ENCODE assay signal across 34 cellular contexts in the genomic region with DNA sequence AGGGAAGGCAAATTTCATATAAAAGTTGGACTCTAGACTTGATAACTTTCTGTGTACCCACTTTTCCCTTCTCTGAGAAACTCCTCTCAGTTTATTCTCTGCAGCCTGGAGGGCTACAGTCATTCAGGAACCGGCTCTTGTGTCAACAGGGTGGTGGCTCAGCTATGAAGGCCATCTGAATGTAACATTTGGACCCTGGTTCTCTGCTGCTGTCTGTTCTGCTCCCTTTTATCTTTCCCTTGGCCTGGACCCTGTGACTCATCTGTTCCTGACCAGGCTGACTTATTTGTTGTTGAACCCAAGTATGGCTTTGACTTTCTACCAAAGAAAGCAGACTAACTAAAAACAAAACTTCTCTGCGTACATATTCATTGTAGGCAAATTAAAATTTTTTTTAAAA.
DNase-seq lines count a peak whose midpoint lies in the region; ATAC-seq, FAIRE-seq and TF ChIP-seq lines count a peak whose summit lies in the region.
"Had no signal": no experiment of that assay in that cellular context is flagged by ENCODE, and none has a peak within 500 bp of the region (broad histone marks: within the 10 kb centered on the region; RNA-seq: fewer than 3 reads in every experiment).

No MANE protein-coding gene starts in this region.

- H3K9me3 Mint-ChIP-seq in activated naive CD4-positive, alpha-beta T cell treated with anti-CD3 and anti-CD28 coated beads, Interleukin-2, amount 50 U/mL, for 72 hours = peaks cover 0 to 4% of the 10 kb centered on the region in 2 donors
- H3K9me3 Mint-ChIP-seq: activated B cell treated with CpG ODN at 0.5 μM for 24 hours had no signal

- no peak overlapping the region for H2BK15ac ChIP-seq in neuronal stem cell (ENCODE audit: low read length)

- H3K27me3 ChIP-seq in PC-3 (ENCODE audit: low read length) (no peaks in the 10 kb centered on the region), small intestine (ENCODE audit: control insufficient read depth in 2 of 2, insufficient read depth in 2 of 2, low read length in 2 of 2) (no peaks in the 10 kb centered on the region), neuronal stem cell (ENCODE audit: control insufficient read depth in 3 of 3, insufficient read depth in 3 of 3, low read depth in 1 of 3, low read length in 3 of 3) (no peaks in the 10 kb centered on the region)
- H3K27me3 ChIP-seq: adrenal gland, gastroesophageal sphincter, SJCRH30, thyroid gland, vagina had no signal

- H3F3A ChIP-seq in PC-3 (ENCODE audit: low read length, unreplicated experiment) = peaks cover 14% of the 10 kb centered on the region

- no peak overlapping the region for H2BK5ac ChIP-seq in neuronal stem cell (ENCODE audit: low read length)

- H4K20me1 ChIP-seq in PC-3 (ENCODE audit: low read length) = no peaks in the 10 kb centered on the region

- TF ChIP-seq CTCF in PC-3 (conservative IDR thresholded peaks at IDR 0.05; ENCODE audit: low read depth, low read length) = no peak
- no peak for TF ChIP-seq CTCF in fibroblast of mammary gland (conservative IDR thresholded peaks at IDR 0.05; ENCODE audit: control insufficient read depth, insufficient read depth, low read depth, low read length)

- peaks cover 0 to 7% of the 10 kb centered on the region in 2 donors for H3K36me3 Mint-ChIP-seq in activated naive CD4-positive, alpha-beta T cell treated with anti-CD3 and anti-CD28 coated beads, Interleukin-2, amount 50 U/mL, for 72 hours
- H3K36me3 Mint-ChIP-seq: CD4-positive, CD25-positive, alpha-beta regulatory T cell; mesothelial cell of epicardium had no signal

- H2AFZ ChIP-seq in PC-3 (ENCODE audit: low read length) = no peak overlapping the region
- H2AFZ ChIP-seq in neuronal stem cell (ENCODE audit: low read length) = no peak overlapping the region

- no TSS peak for BruUV-seq in PC-3 (replicated peaks; lab: Mats Ljungman, UMichigan)

- H3K4me2 ChIP-seq in PC-3 (ENCODE audit: low read length) (peak overlapping the region; percentile 17; the same call in 1 of the 2 replicates), neuronal stem cell (ENCODE audit: insufficient read depth, low read length, poor library complexity, severe bottlenecking) (no peak overlapping the region)

- H3K36me3 ChIP-seq in PC-3 (ENCODE audit: low read depth, low read length) (no peaks in the 10 kb centered on the region), small intestine (ENCODE audit: control insufficient read depth in 2 of 2, insufficient read depth in 2 of 2, low read length in 2 of 2) (no peaks in the 10 kb centered on the region), neuronal stem cell (replicated peaks in 1 of 2; ENCODE audit: control insufficient read depth in 2 of 2, insufficient read depth in 2 of 2, low read length in 2 of 2) (no peaks in the 10 kb centered on the region)
- H3K36me3 ChIP-seq: adrenal gland, gastroesophageal sphincter, SJCRH30, thyroid gland, vagina had no signal

- CTCF ChIA-PET in PC-3 (lab: Charles Lee) = interaction anchor here (0.6 kb wide), 1 partner anchor 128 kb away, joined by 3 read pairs; no protein-coding TSS in a partner anchor

- H3K4me3 ChIP-seq in PC-3 (ENCODE audit: low read length) (no peak overlapping the region), fibroblast of mammary gland (ENCODE audit: control insufficient read depth, low read depth, low read length) (no peak overlapping the region), small intestine (ENCODE audit: low read depth in 1 of 2, low read length in 2 of 2) (no peak overlapping the region), neuronal stem cell (ENCODE audit: low read length in 2 of 2) (no peak overlapping the region)
- H3K4me3 ChIP-seq: adrenal gland, gastroesophageal sphincter, SJCRH30, skin epidermis, thyroid gland, vagina had no signal

- H3K4ac ChIP-seq in neuronal stem cell (ENCODE audit: low read length) = no peak overlapping the region

- no peak overlapping the region for H4K8ac ChIP-seq in neuronal stem cell (ENCODE audit: low read depth, low read length)

- H2BK120ac ChIP-seq in neuronal stem cell (ENCODE audit: low read depth, low read length) = no peak overlapping the region

- intact Hi-C loops in PC-3 (cut with micrococcal nuclease) = no loop called here

- H3K79me2 ChIP-seq in PC-3 (ENCODE audit: low read length) = no peaks in the 10 kb centered on the region

- WGBS in small intestine, 3 donors = 52 to 70% (median 56%) methylated on average over 2 of the region's 2 CpGs
- whole genome bisulfite sequencing in neuronal stem cell (ENCODE audit: extremely low coverage in 2 of 2, insufficient read length in 2 of 2, insufficient replicate concordance in 1 of 2), 2 donors = no CpG with 5 or more reads among the region's 2 CpGs

- H3K27ac Mint-ChIP-seq in activated naive CD4-positive, alpha-beta T cell treated with anti-CD3 and anti-CD28 coated beads, Interleukin-2, amount 50 U/mL, for 72 hours = no peak overlapping the region
- H3K27ac Mint-ChIP-seq: activated B cell treated with CpG ODN at 0.5 μM for 24 hours; CD4-positive, CD25-positive, alpha-beta regulatory T cell; mesothelial cell of epicardium had no signal

- H3K18ac ChIP-seq in neuronal stem cell (ENCODE audit: low read length) = no peak overlapping the region

- peaks cover 21% of the 10 kb centered on the region for H3K4me1 ChIP-seq in PC-3 (ENCODE audit: insufficient read depth, low read length)
- no peaks in the 10 kb centered on the region for H3K4me1 ChIP-seq in small intestine (ENCODE audit: control insufficient read depth in 2 of 2, insufficient read depth in 1 of 2, low read depth in 1 of 2, low read length in 1 of 2)
- peaks cover 0 to under 1% of the 10 kb centered on the region in 2 donors for H3K4me1 ChIP-seq in neuronal stem cell (ENCODE audit: control insufficient read depth in 2 of 2, insufficient read depth in 1 of 2, low read depth in 1 of 2, low read length in 2 of 2)
- H3K4me1 ChIP-seq: adrenal gland, gastroesophageal sphincter, SJCRH30, thyroid gland, vagina had no signal

- H3K23ac ChIP-seq in neuronal stem cell (ENCODE audit: low read depth, low read length, poor library complexity) = no peak overlapping the region

- no peak overlapping the region for H2BK12ac ChIP-seq in neuronal stem cell (ENCODE audit: low read length)

- peak overlapping the region; percentile 48 for H3K27ac ChIP-seq in PC-3 (ENCODE audit: low read length)
- no peak overlapping the region for H3K27ac ChIP-seq in small intestine (ENCODE audit: low read depth in 1 of 2, low read length in 1 of 2)
- H3K27ac ChIP-seq in neuronal stem cell (replicated peaks; ENCODE audit: low read length) = no peak overlapping the region
- H3K27ac ChIP-seq: 22Rv1, adrenal gland, gastroesophageal sphincter, SJCRH30, skin epidermis, thyroid gland, vagina had no signal

- POLR2A ChIA-PET in PC-3 (lab: Charles Lee; ENCODE audit: unreplicated experiment) = interaction anchor here (0.7 kb wide), 1 partner anchor 279 kb away, joined by 3 read pairs; no protein-coding TSS in a partner anchor

- H3K14ac ChIP-seq in neuronal stem cell (ENCODE audit: low read length) = no peak overlapping the region

- H3K9ac ChIP-seq in PC-3 (ENCODE audit: low read length) (no peak overlapping the region), neuronal stem cell (ENCODE audit: low read depth, low read length, poor library complexity) (no peak overlapping the region)

- H4K91ac ChIP-seq in neuronal stem cell (ENCODE audit: low read depth, low read length, poor library complexity) = no peak overlapping the region

- peak; percentile 53 to 84 for ATAC-seq in activated naive CD4-positive, alpha-beta T cell treated with anti-CD3 and anti-CD28 coated beads, Interleukin-2, amount 50 U/mL, for 72 hours
- peak; percentile 97 for ATAC-seq in PC-3
- no peak for ATAC-seq in esophagus mucosa
- no peak for ATAC-seq in HG02938 (IDR thresholded peaks at IDR 0.05; ENCODE audit: unreplicated experiment)
- ATAC-seq: activated T-cell treated with anti-CD3 and anti-CD28 coated beads, Interleukin-2, amount 50 U/mL, for 4 hours; gastroesophageal sphincter; left ventricle myocardium superior; naive thymus-derived CD4-positive, alpha-beta T cell; stimulated activated naive CD8-positive, alpha-beta T cell treated with anti-CD3 and anti-CD28 coated beads, Interleukin-15, amount 100 ng/mL, for 72 hours had no signal

- no peaks in the 10 kb centered on the region for H3K9me2 ChIP-seq in PC-3 (replicated peaks; ENCODE audit: low read length)

- H3K9me3 ChIP-seq in PC-3 (ENCODE audit: low read length) = no peaks in the 10 kb centered on the region
- no peaks in the 10 kb centered on the region for H3K9me3 ChIP-seq in small intestine (ENCODE audit: control insufficient read depth, low read depth)
- H3K9me3 ChIP-seq in neuronal stem cell (replicated peaks in 1 of 2; ENCODE audit: control insufficient read depth in 2 of 2, insufficient read depth in 1 of 2, low read depth in 1 of 2, low read length in 2 of 2) = peaks cover 1 to 5% of the 10 kb centered on the region in 2 donors
- H3K9me3 ChIP-seq: adrenal gland, gastroesophageal sphincter, SJCRH30, thyroid gland, vagina had no signal

- DNase-seq in activated naive CD4-positive, alpha-beta T cell treated with anti-CD3 and anti-CD28 coated beads, Interleukin-2, amount 50 U/mL, for 72 hours (ENCODE audit: low spot score in 2 of 2) = no peak
- no peak for DNase-seq in activated naive CD4-positive, alpha-beta T cell treated with anti-CD3 and anti-CD28 coated beads, Interleukin-2, amount 50 U/mL, for 16 hours
- peak; percentile 88 for DNase-seq in PC-3
- peak; percentile 30 for DNase-seq in fibroblast of mammary gland (ENCODE audit: low read depth)
- peak; percentile 72 for DNase-seq in small intestine
- DNase-seq in neuronal stem cell (ENCODE audit: low spot score) = no peak
- DNase-seq: activated B cell treated with CpG ODN at 0.5 μM for 24 hours; activated CD4-positive, alpha-beta T cell treated with anti-CD3 and anti-CD28 coated beads, Interleukin-2, amount 50 U/mL, for 1 hour; activated T-cell treated with anti-CD3 and anti-CD28 coated beads, Interleukin-2, amount 50 U/mL, for 4 hours; adrenal gland; CD4-positive, CD25-positive, alpha-beta regulatory T cell; effector memory CD4-positive, alpha-beta T cell; Karpas-422; left ventricle myocardium superior; naive thymus-derived CD4-positive, alpha-beta T cell; NCI-H187 treated with DMSO at 0.1 percent for 48 hours; NCI-H526; occipital lobe; SJCRH30; stimulated activated CD8-positive, alpha-beta memory T cell treated with anti-CD3 and anti-CD28 coated beads, Interleukin-4, amount 100 ng/mL, for 48 hours; stimulated activated naive CD8-positive, alpha-beta T cell treated with anti-CD3 and anti-CD28 coated beads, Interleukin-15, amount 100 ng/mL, for 72 hours; thyroid gland had no signal

- no peak overlapping the region for H2AK5ac ChIP-seq in neuronal stem cell (ENCODE audit: low read depth, low read length)

- no peak for FAIRE-seq in small intestine (lab: Jason Lieb, UNC)
- FAIRE-seq: colon, H54, HTR-8/SVneo, islet of Langerhans, RCC 7860 had no signal

- H3K79me1 ChIP-seq in neuronal stem cell (ENCODE audit: low read depth, low read length) = no peaks in the 10 kb centered on the region

Comparison
In these comparisons a context has a peak if more than half of its experiments do, and no peak if none do; other contexts are left out.
1. ATAC-seq: peak in activated naive CD4-positive, alpha-beta T cell treated with anti-CD3 and anti-CD28 coated beads, Interleukin-2, amount 50 U/mL, for 72 hours (2 of 2) and PC-3 (single experiment); none in esophagus mucosa (single experiment) and HG02938 (single experiment).
2. DNase-seq: peak in PC-3 (single experiment), fibroblast of mammary gland (single experiment) and small intestine (single experiment); none in activated naive CD4-positive, alpha-beta T cell treated with anti-CD3 and anti-CD28 coated beads, Interleukin-2, amount 50 U/mL, for 72 hours (0 of 2), activated naive CD4-positive, alpha-beta T cell treated with anti-CD3 and anti-CD28 coated beads, Interleukin-2, amount 50 U/mL, for 16 hours (single experiment) and neuronal stem cell (single experiment).